9 cellular contexts compared by ENCODE assay signal in the genomic region with DNA sequence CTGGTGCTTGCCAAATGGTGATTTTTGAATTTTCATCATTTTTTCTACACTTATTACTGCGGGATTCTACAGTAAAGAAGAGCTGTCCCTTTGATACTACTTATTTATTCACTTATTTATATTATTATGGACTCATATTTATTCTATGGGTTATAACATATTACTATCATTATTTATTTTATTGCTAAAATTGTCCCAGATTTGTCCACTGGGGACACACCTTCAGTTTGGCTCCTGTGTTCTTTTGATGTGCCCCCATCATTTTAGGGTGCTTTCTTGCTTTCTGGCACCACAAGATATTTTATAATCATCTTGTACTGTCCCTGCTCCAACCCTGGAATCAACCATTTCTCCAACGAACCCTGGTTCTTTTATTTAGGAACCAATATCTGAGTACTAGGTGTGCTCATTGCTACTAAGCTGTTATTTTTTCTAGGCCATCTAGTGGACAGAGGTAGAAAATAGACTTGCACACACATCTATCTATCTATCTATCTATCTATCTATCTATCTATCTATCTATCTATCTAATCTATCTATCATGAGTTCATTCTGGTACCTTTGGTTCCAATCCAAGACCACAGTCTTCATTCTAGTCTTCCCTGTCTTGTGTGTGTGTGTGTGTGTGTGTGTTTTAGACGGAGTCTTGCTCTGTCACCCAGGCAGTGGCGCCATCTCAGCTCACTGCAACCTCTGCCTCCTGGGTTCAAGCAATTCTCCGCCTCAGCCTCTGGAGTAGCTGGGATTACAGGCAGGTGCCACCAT. TPM values are rescaled to one million over a fixed set of nuclear protein-coding genes. Genes with fewer than 3 reads are reported as not detected.
DNase-seq lines count a peak whose midpoint lies in the region; ATAC-seq and TF ChIP-seq lines count a peak whose summit lies in the region.
"Had no signal": no experiment of that assay in that cellular context is flagged by ENCODE, and none has a peak within 500 bp of the region (broad histone marks: within the 10 kb centered on the region; RNA-seq: fewer than 3 reads in every experiment).

No MANE protein-coding gene starts in this region.

- H3K79me2 ChIP-seq in KMS-11 (ENCODE audit: insufficient read depth, low read depth) = no peaks in the 10 kb centered on the region
- H3K79me2 ChIP-seq in mammary epithelial cell (ENCODE audit: insufficient read depth, low read length) = no peaks in the 10 kb centered on the region

- H4K20me1 ChIP-seq in KMS-11 (ENCODE audit: insufficient read depth) = no peaks in the 10 kb centered on the region
- no peaks in the 10 kb centered on the region for H4K20me1 ChIP-seq in mammary epithelial cell (ENCODE audit: insufficient read depth, low read length)

- no peak overlapping the region for H3K9ac ChIP-seq in KMS-11
- no peak overlapping the region for H3K9ac ChIP-seq in mammary epithelial cell (ENCODE audit: insufficient read depth, low read length)

- H3K27me3 ChIP-seq in KMS-11 (ENCODE audit: insufficient read depth, low read depth) = no peaks in the 10 kb centered on the region
- no peaks in the 10 kb centered on the region for H3K27me3 ChIP-seq in mammary epithelial cell (ENCODE audit: insufficient read depth, low read length)

- ATAC-seq in GM19467 (IDR thresholded peaks at IDR 0.05; ENCODE audit: unreplicated experiment) (no peak), GM19452 (IDR thresholded peaks at IDR 0.05; ENCODE audit: unreplicated experiment) (no peak)

- CTCF ChIA-PET in mammary epithelial cell (lab: Charles Lee; ENCODE audit: low non-redundant PET) = interaction anchor here (0.5 to 1.0 kb wide), 5 partner anchors 18 to 180 kb away, joined by 3 to 25 read pairs (median 5); no protein-coding TSS in a partner anchor

- H2AFZ ChIP-seq in KMS-11 (ENCODE audit: low read depth) (no peak overlapping the region), mammary epithelial cell (ENCODE audit: low read depth, low read length) (no peak overlapping the region)

- 83% methylated on average over 4 of the region's 5 CpGs for WGBS in mammary epithelial cell (ENCODE audit: low coverage, missing lambda C conversion rate)

- TF ChIP-seq CTCF in KMS-11 (conservative IDR thresholded peaks at IDR 0.05; ENCODE audit: low read depth, low read length) = peak; percentile 60
- peak; percentile 36 to 52 for TF ChIP-seq CTCF in mammary epithelial cell (conservative IDR thresholded peaks at IDR 0.05 in 1 of 2, IDR thresholded peaks at IDR 0.05 in 1 of 2; ENCODE audit: extremely low read depth in 1 of 2, insufficient read depth in 1 of 2, low read depth in 1 of 2, low read length in 2 of 2)
- peak; percentile 58 for TF ChIP-seq CTCF in neural crest cell (conservative IDR thresholded peaks at IDR 0.05)

- DNase-seq in EL (peak; percentile 19), mammary epithelial cell (no peak), neural crest cell (ENCODE audit: low read depth, low spot score) (no peak), NOMO-1 treated with DMSO at 0.1 percent for 48 hours (lab: John Stamatoyannopoulos, UW; ENCODE audit: unreplicated experiment) (no peak), NCI-H1436 treated with DMSO at 0.1 percent for 48 hours (lab: John Stamatoyannopoulos, UW) (no peak)

- intact Hi-C loops in mammary epithelial cell (cut with micrococcal nuclease) = loop anchor here (1.0 to 2.0 kb wide), 2 partner anchors 167 to 180 kb away; no protein-coding TSS in a partner anchor

- no peak overlapping the region for H3K4me3 Mint-ChIP-seq in neural crest cell

- H3K27me3 Mint-ChIP-seq in neural crest cell (ENCODE audit: low read depth) = peaks cover 18% of the 10 kb centered on the region

- no peaks in the 10 kb centered on the region for H3K9me3 ChIP-seq in mammary epithelial cell (replicated peaks; ENCODE audit: insufficient read depth, low read length)

- H3K9me3 Mint-ChIP-seq in neural crest cell = no peaks in the 10 kb centered on the region

- no peak overlapping the region for H3K27ac Mint-ChIP-seq in neural crest cell (ENCODE audit: unreplicated experiment)

- no TSS peak for BruUV-seq in mammary epithelial cell (replicated peaks; lab: Mats Ljungman, UMichigan)

- H3K4me1 ChIP-seq in KMS-11 (ENCODE audit: low read depth, poor library complexity, severe bottlenecking) (no peaks in the 10 kb centered on the region), mammary epithelial cell (ENCODE audit: insufficient read depth, low read length) (no peaks in the 10 kb centered on the region)

- dilution Hi-C loops in mammary epithelial cell (cut with HindIII; ENCODE audit: low sequenced_read_pairs) = no loop called here

- H3K4me3 ChIP-seq in KMS-11 (IDR thresholded peaks at IDR 0.05; ENCODE audit: insufficient read depth, low read depth, low read length) = no peak overlapping the region
- no peak overlapping the region for H3K4me3 ChIP-seq in mammary epithelial cell (replicated peaks in 1 of 3; ENCODE audit: insufficient read depth in 1 of 3, low read depth in 2 of 3, low read length in 3 of 3)

- no peaks in the 10 kb centered on the region for H3K36me3 Mint-ChIP-seq in neural crest cell (ENCODE audit: low read depth)

- H3K27ac ChIP-seq in KMS-11 (no peak overlapping the region), mammary epithelial cell (ENCODE audit: insufficient read depth, low read depth, low read length) (no peak overlapping the region)

- H3K36me3 ChIP-seq in KMS-11 (ENCODE audit: insufficient read depth) (no peaks in the 10 kb centered on the region), mammary epithelial cell (ENCODE audit: insufficient read depth, low read length) (no peaks in the 10 kb centered on the region)

- in situ Hi-C loops in mammary epithelial cell (cut with MboI; ENCODE audit: low sequenced_read_pairs in 2 of 2) = no loop called here

- no peaks in the 10 kb centered on the region for H3K4me1 Mint-ChIP-seq in neural crest cell

- no peak overlapping the region for H3K4me2 ChIP-seq in KMS-11
- no peak overlapping the region for H3K4me2 ChIP-seq in mammary epithelial cell (ENCODE audit: insufficient read depth, low read depth, low read length)

RNA-seq across cellular contexts. Expression of gene SLC22A14, which starts 16.0 kb away (rescaled TPM):
- under 1 TPM; 0.33 to 0.75 TPM for total RNA-seq in mammary epithelial cell
- polyA plus RNA-seq in mammary epithelial cell = 0.10 TPM
- not detected for polyA minus RNA-seq in mammary epithelial cell
- total RNA-seq in neural crest cell = not detected in 2 replicates
- total RNA-seq: H1 had no signal

RNA-seq across cellular contexts. Expression of gene SLC22A13, which starts 32.5 kb away (rescaled TPM):
- 1 to 10 TPM in 1 of 2 donors, under 1 TPM in 1; 0.67 to 2.5 TPM for total RNA-seq in mammary epithelial cell
- 0.14 TPM for polyA plus RNA-seq in mammary epithelial cell
- not detected for polyA minus RNA-seq in mammary epithelial cell
- total RNA-seq in neural crest cell = 0.19 and 0.41 TPM in 2 replicates

RNA-seq across cellular contexts. Expression of gene XYLB, which starts 48.5 kb away (rescaled TPM):
- total RNA-seq in mammary epithelial cell (1 to 10 TPM; 3.0 to 4.5 TPM), neural crest cell (10.1 and 12.0 TPM in 2 replicates)
- polyA plus RNA-seq in mammary epithelial cell = 3.3 TPM
- polyA minus RNA-seq in mammary epithelial cell = 38.2 TPM
